ENCODE assay signal across 20 cellular contexts in the genomic region with DNA sequence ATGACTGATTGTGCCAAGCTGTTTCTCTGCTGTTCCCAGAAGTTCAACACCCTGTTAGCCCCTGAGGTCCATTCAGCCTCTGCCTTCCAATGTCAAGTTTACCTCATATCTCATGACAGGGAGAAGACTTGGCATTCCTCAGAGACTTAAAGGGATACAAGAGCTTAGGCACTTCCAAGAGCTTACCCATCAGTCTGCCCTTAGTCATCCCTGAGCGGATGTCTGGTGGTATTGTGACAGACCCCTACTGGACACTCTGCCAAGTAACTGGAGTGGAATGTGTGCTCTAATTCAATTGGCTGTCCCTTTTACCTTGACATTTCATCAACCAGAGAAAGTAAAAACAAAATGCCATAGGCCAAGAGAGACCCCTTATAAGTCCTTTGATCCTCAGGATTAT.
"Had no signal": no experiment of that assay in that cellular context is flagged by ENCODE, and none has a peak within 500 bp of the region (broad histone marks: within the 10 kb centered on the region; RNA-seq: fewer than 3 reads in every experiment).

No MANE protein-coding gene starts in this region.

- H3K9me3 ChIP-seq: pancreas, sigmoid colon, thoracic aorta, upper lobe of right lung had no signal

- H3K27me3 ChIP-seq: gastroesophageal sphincter, heart right ventricle, pancreas, sigmoid colon, upper lobe of right lung had no signal

- H3K27ac Mint-ChIP-seq: activated CD4-positive, alpha-beta memory T cell treated with anti-CD3 and anti-CD28 coated beads for 36 hours; activated CD8-positive, alpha-beta memory T cell treated with anti-CD3 and anti-CD28 coated beads, Interleukin-2, amount 10 ng/mL, durations not matched to agents 7 days and 5 days; activated T-cell treated with anti-CD3 and anti-CD28 coated beads, Interleukin-2, amount 50 U/mL, for 24 hours; dendritic cell treated with granulocyte-macrophage colony-stimulating factor and Interleukin-4, amounts not matched to agents 40 ng/mL and 50 ng/mL, for 4 days; naive thymus-derived CD8-positive, alpha-beta T cell had no signal

- H3K4me3 Mint-ChIP-seq: activated CD4-positive, alpha-beta memory T cell treated with anti-CD3 and anti-CD28 coated beads for 36 hours; activated CD8-positive, alpha-beta memory T cell treated with anti-CD3 and anti-CD28 coated beads, Interleukin-2, amount 10 ng/mL, durations not matched to agents 7 days and 5 days; activated T-cell treated with anti-CD3 and anti-CD28 coated beads, Interleukin-2, amount 50 U/mL, for 24 hours; dendritic cell treated with granulocyte-macrophage colony-stimulating factor and Interleukin-4, amounts not matched to agents 40 ng/mL and 50 ng/mL, for 4 days; naive thymus-derived CD8-positive, alpha-beta T cell had no signal

- H3K36me3 ChIP-seq: gastroesophageal sphincter, heart right ventricle, sigmoid colon, thoracic aorta, upper lobe of right lung had no signal

- H3K27me3 Mint-ChIP-seq: activated CD4-positive, alpha-beta memory T cell treated with anti-CD3 and anti-CD28 coated beads for 36 hours; activated CD8-positive, alpha-beta memory T cell treated with anti-CD3 and anti-CD28 coated beads, Interleukin-2, amount 10 ng/mL, durations not matched to agents 7 days and 5 days; activated T-cell treated with anti-CD3 and anti-CD28 coated beads, Interleukin-2, amount 50 U/mL, for 24 hours; dendritic cell treated with granulocyte-macrophage colony-stimulating factor and Interleukin-4, amounts not matched to agents 40 ng/mL and 50 ng/mL, for 4 days; naive thymus-derived CD8-positive, alpha-beta T cell had no signal

- ATAC-seq: activated CD8-positive, alpha-beta memory T cell treated with anti-CD3 and anti-CD28 coated beads, Interleukin-2, amount 10 ng/mL, durations not matched to agents 7 days and 5 days; gastroesophageal sphincter; heart right ventricle; left lobe of liver; mucosa of descending colon; naive thymus-derived CD8-positive, alpha-beta T cell; pancreas; upper lobe of right lung had no signal

- H3K4me1 Mint-ChIP-seq: activated CD8-positive, alpha-beta memory T cell treated with anti-CD3 and anti-CD28 coated beads, Interleukin-2, amount 10 ng/mL, durations not matched to agents 7 days and 5 days; naive thymus-derived CD8-positive, alpha-beta T cell had no signal

- H3K27ac ChIP-seq: gastroesophageal sphincter, heart right ventricle, pancreas, sigmoid colon, thoracic aorta, upper lobe of right lung, VCaP had no signal

- H3K4me1 ChIP-seq: gastroesophageal sphincter, heart right ventricle, sigmoid colon, upper lobe of right lung had no signal

- H3K4me3 ChIP-seq: gastroesophageal sphincter, heart right ventricle, mucosa of descending colon, pancreas, sigmoid colon, thoracic aorta, upper lobe of right lung had no signal

- DNase-seq: activated CD4-positive, alpha-beta memory T cell treated with anti-CD3 and anti-CD28 coated beads for 36 hours; activated CD8-positive, alpha-beta memory T cell treated with anti-CD3 and anti-CD28 coated beads, Interleukin-2, amount 10 ng/mL, durations not matched to agents 7 days and 5 days; activated naive CD4-positive, alpha-beta T cell treated with anti-CD3 and anti-CD28 coated beads, Interleukin-2, amount 50 U/mL, for 16 hours; activated T-cell treated with anti-CD3 and anti-CD28 coated beads, Interleukin-2, amount 50 U/mL, for 24 hours; cerebellar nuclear complex; effector memory CD4-positive, alpha-beta T cell; heart right ventricle; mammary epithelial cell; mucosa of descending colon; naive thymus-derived CD8-positive, alpha-beta T cell; pancreas; sigmoid colon; stimulated activated CD4-positive, alpha-beta T cell treated with anti-CD3 and anti-CD28 coated beads, Interleukin-12 subunit alpha, Interleukin-12 subunit beta, amount 100 ng/mL, for 4 hours; stimulated activated CD4-positive, alpha-beta T cell treated with anti-CD3 and anti-CD28 coated beads, Interleukin-2, amount 100 ng/mL, for 24 hours; upper lobe of right lung had no signal

- H3K36me3 Mint-ChIP-seq: activated CD4-positive, alpha-beta memory T cell treated with anti-CD3 and anti-CD28 coated beads for 36 hours; activated CD8-positive, alpha-beta memory T cell treated with anti-CD3 and anti-CD28 coated beads, Interleukin-2, amount 10 ng/mL, durations not matched to agents 7 days and 5 days had no signal
